ENCODE assay signal across 2 cellular contexts in the genomic region with DNA sequence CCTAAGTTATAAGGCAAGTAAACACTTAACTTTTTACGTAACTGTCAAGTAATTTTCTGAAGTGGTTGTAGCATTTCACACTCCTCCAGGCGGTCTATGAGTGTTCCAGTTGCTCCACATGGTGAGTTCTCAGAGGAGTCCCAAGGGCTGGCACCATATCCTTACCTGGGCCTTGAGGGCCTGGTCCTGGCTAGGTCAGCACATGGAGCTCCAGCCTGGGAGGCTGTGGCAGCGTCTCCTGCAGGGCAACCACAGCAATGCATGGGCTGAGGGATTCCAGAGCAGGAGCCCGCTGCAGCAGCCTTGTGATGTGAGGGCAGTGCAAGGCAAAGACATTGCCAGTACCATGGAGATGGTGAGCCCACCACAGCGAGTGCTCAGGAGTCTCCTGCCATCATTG.
TF ChIP-seq lines count a peak whose summit lies in the region.

No MANE protein-coding gene starts in this region.

TF ChIP-seq in HEK293, 187 proteins besides CTCF, POLR2A, EP300 and RAD21:
- no peak for TF ChIP-seq ZNF274 (IDR thresholded peaks at IDR 0.05; ENCODE audit: low read length)
- TF ChIP-seq ZNF274 (tag by site-specific recombination; IDR thresholded peaks at IDR 0.05; ENCODE audit: borderline replicate concordance), result peak; percentile 91
- TF ChIP-seq, protein P1, sequence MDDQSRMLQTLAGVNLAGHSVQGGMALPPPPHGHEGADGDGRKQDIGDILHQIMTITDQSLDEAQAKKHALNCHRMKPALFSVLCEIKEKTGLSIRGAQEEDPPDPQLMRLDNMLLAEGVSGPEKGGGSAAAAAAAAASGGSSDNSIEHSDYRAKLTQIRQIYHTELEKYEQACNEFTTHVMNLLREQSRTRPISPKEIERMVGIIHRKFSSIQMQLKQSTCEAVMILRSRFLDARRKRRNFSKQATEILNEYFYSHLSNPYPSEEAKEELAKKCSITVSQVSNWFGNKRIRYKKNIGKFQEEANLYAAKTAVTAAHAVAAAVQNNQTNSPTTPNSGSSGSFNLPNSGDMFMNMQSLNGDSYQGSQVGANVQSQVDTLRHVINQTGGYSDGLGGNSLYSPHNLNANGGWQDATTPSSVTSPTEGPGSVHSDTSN (CRISPR knock-in tag; IDR thresholded peaks at IDR 0.05), result no peak

TF ChIP-seq in GM12878, 131 proteins besides CTCF, POLR2A, EP300 and RAD21 (continued from another document):
- TF ChIP-seq, protein P2, sequence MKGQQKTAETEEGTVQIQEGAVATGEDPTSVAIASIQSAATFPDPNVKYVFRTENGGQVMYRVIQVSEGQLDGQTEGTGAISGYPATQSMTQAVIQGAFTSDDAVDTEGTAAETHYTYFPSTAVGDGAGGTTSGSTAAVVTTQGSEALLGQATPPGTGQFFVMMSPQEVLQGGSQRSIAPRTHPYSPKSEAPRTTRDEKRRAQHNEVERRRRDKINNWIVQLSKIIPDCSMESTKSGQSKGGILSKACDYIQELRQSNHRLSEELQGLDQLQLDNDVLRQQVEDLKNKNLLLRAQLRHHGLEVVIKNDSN (IDR thresholded peaks at IDR 0.05; ENCODE audit: borderline replicate concordance, extremely low read length, insufficient read depth, low read depth, low read length), result no peak
- TF ChIP-seq EED (IDR thresholded peaks at IDR 0.05; ENCODE audit: low read depth) (no peak), RCOR1 (conservative IDR thresholded peaks at IDR 0.05; ENCODE audit: low read depth, low read length) (no peak), DPF2 (IDR thresholded peaks at IDR 0.05) (no peak), RELA (IDR thresholded peaks at IDR 0.05; ENCODE audit: borderline replicate concordance, partially characterized antibody) (no peak), MTA3 (IDR thresholded peaks at IDR 0.05; ENCODE audit: borderline replicate concordance, low read length) (no peak), NFIC (IDR thresholded peaks at IDR 0.05; ENCODE audit: low read depth, low read length) (no peak), ZNF274 (IDR thresholded peaks at IDR 0.05; ENCODE audit: insufficient read depth, insufficient read length) (no peak), MXI1 (IDR thresholded peaks at IDR 0.05; ENCODE audit: low read depth, low read length) (no peak)
- TF ChIP-seq, protein P3, sequence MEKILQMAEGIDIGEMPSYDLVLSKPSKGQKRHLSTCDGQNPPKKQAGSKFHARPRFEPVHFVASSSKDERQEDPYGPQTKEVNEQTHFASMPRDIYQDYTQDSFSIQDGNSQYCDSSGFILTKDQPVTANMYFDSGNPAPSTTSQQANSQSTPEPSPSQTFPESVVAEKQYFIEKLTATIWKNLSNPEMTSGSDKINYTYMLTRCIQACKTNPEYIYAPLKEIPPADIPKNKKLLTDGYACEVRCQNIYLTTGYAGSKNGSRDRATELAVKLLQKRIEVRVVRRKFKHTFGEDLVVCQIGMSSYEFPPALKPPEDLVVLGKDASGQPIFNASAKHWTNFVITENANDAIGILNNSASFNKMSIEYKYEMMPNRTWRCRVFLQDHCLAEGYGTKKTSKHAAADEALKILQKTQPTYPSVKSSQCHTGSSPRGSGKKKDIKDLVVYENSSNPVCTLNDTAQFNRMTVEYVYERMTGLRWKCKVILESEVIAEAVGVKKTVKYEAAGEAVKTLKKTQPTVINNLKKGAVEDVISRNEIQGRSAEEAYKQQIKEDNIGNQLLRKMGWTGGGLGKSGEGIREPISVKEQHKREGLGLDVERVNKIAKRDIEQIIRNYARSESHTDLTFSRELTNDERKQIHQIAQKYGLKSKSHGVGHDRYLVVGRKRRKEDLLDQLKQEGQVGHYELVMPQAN (conservative IDR thresholded peaks at IDR 0.05), result no peak
